Comparison of ENCODE assay signal across 14 cellular contexts in genomic region chr11:65883786-65884715, GRCh38. TPM values are rescaled to one million over a fixed set of nuclear protein-coding genes. Genes with fewer than 3 reads are reported as not detected.
DNase-seq lines count a peak whose midpoint lies in the region; ATAC-seq and TF ChIP-seq lines count a peak whose summit lies in the region.
"Had no signal": no experiment of that assay in that cellular context is flagged by ENCODE, and none has a peak within 500 bp of the region (broad histone marks: within the 10 kb centered on the region; RNA-seq: fewer than 3 reads in every experiment).

No MANE protein-coding gene starts in this region.

- peaks cover 41% of the 10 kb centered on the region for H3K36me3 Mint-ChIP-seq in T-helper 2 cell treated with Interferon-gamma antibody and Interleukin-4, amounts not matched to agents 5 μg/mL and 100 μg/mL, for 36 hours (ENCODE audit: low read depth)
- peaks cover 41% of the 10 kb centered on the region for H3K36me3 Mint-ChIP-seq in effector memory CD8-positive, alpha-beta T cell (ENCODE audit: insufficient read depth)

- H3K27ac ChIP-seq in IMR-90 (ENCODE audit: insufficient read depth, low read length) (no peak overlapping the region; the same call in 1 of the 2 replicates), osteoblast (ENCODE audit: low read depth, low read length) (no peak overlapping the region)
- H3K27ac ChIP-seq: epithelial cell of prostate, left lung, SK-N-MC, skin epidermis had no signal

- dilution Hi-C loops in IMR-90 (cut with HindIII; ENCODE audit: low sequenced_read_pairs, unreplicated experiment) = no loop called here

- peaks cover 40% of the 10 kb centered on the region for H3K36me3 ChIP-seq in IMR-90 (ENCODE audit: control insufficient read depth, insufficient read depth, low read length)
- H3K36me3 ChIP-seq in osteoblast (ENCODE audit: insufficient read depth, low read length) = peaks cover 47% of the 10 kb centered on the region

- POLR2A ChIA-PET in IMR-90 (lab: Charles Lee; ENCODE audit: unreplicated experiment) = no interaction called here

- no peak overlapping the region for H3K14ac ChIP-seq in IMR-90 (replicated peaks; ENCODE audit: low read depth, low read length)

- 0 out of 2 replicates have a peak overlapping the region, but pooled peaks have one; percentile 73 for H2AK5ac ChIP-seq in IMR-90 (ENCODE audit: low read depth, low read length)

- H3K9me3 ChIP-seq in IMR-90 (ENCODE audit: control insufficient read depth, insufficient read depth, low read length) (no peaks in the 10 kb centered on the region), osteoblast (ENCODE audit: low read depth, low read length) (no peaks in the 10 kb centered on the region)
- H3K9me3 ChIP-seq: heart left ventricle, left lung had no signal

- H3K27me3 ChIP-seq in IMR-90 (ENCODE audit: control insufficient read depth, insufficient read depth, low read length) (no peaks in the 10 kb centered on the region), osteoblast (ENCODE audit: insufficient read depth, low read length) (no peaks in the 10 kb centered on the region)
- H3K27me3 ChIP-seq: heart left ventricle, left lung had no signal

- peaks cover 9 to 52% of the 10 kb centered on the region in 2 experiments for H3K79me1 ChIP-seq in IMR-90 (ENCODE audit: low read depth in 1 of 2, low read length in 2 of 2)

- TF ChIP-seq RAD21 in IMR-90 (IDR thresholded peaks at IDR 0.05; ENCODE audit: low read length) = no peak

- H3K4me3 ChIP-seq in IMR-90 (ENCODE audit: insufficient read depth, low read depth, low read length) (no peak overlapping the region), osteoblast (ENCODE audit: insufficient read depth, low read length) (no peak overlapping the region)
- H3K4me3 ChIP-seq: heart left ventricle, left lung, SK-N-MC, skin epidermis had no signal

- no peaks in the 10 kb centered on the region for H3K27me3 Mint-ChIP-seq in T-helper 2 cell treated with Interferon-gamma antibody and Interleukin-4, amounts not matched to agents 5 μg/mL and 100 μg/mL, for 36 hours (ENCODE audit: low read depth)
- H3K27me3 Mint-ChIP-seq in effector memory CD8-positive, alpha-beta T cell = no peaks in the 10 kb centered on the region

- H3K56ac ChIP-seq in IMR-90 (ENCODE audit: extremely low read depth, insufficient read depth, low read length) = no peak overlapping the region

- no peak for DNase-seq in T-helper 2 cell treated with Interferon-gamma antibody and Interleukin-4, amounts not matched to agents 5 μg/mL and 100 μg/mL, for 36 hours (ENCODE audit: low spot score)
- DNase-seq in T-helper 2 cell (no peak), IMR-90 (no peak), osteoblast (ENCODE audit: insufficient read length, low spot score, missing footprints) (peak; percentile 73), DMS53 (lab: John Stamatoyannopoulos, UW) (no peak), UCSD-AML1 (lab: John Stamatoyannopoulos, UW; ENCODE audit: unreplicated experiment) (no peak)
- DNase-seq in effector memory CD8-positive, alpha-beta T cell = no peak
- DNase-seq in activated effector memory CD4-positive, alpha-beta T cell treated with anti-CD3 and anti-CD28 coated beads, Interleukin-2, amount 50 U/mL, for 16 hours = no peak

- H2AK9ac ChIP-seq in IMR-90 (replicated peaks; ENCODE audit: low read depth, low read length, poor library complexity) = peak overlapping the region; percentile 95

- BruUV-seq in IMR-90 (replicated peaks; lab: Mats Ljungman, UMichigan) = no TSS peak

- peak overlapping the region; percentile 53; the same call in 1 of the 2 replicates for H3K4ac ChIP-seq in IMR-90 (ENCODE audit: low read depth, low read length)

- H4K8ac ChIP-seq in IMR-90 (ENCODE audit: low read depth in 2 of 2, low read length in 2 of 2) = no peak overlapping the region

- intact Hi-C loops in IMR-90 (cut with micrococcal nuclease) = loop anchor here (1.0 kb wide), 1 partner anchor 105 kb away; no protein-coding TSS in a partner anchor

- H3K4me1 ChIP-seq in IMR-90 (ENCODE audit: control insufficient read depth, insufficient read depth, low read length) = peaks cover 2% of the 10 kb centered on the region
- H3K4me1 ChIP-seq in osteoblast (ENCODE audit: insufficient read depth, low read length) = peaks cover 20% of the 10 kb centered on the region

- peaks cover 6% of the 10 kb centered on the region for H3K9me1 ChIP-seq in IMR-90 (ENCODE audit: insufficient read depth, low read length)

- no peaks in the 10 kb centered on the region for H3K9me3 Mint-ChIP-seq in T-helper 2 cell treated with Interferon-gamma antibody and Interleukin-4, amounts not matched to agents 5 μg/mL and 100 μg/mL, for 36 hours
- H3K9me3 Mint-ChIP-seq in effector memory CD8-positive, alpha-beta T cell = no peaks in the 10 kb centered on the region

- TF ChIP-seq CTCF in IMR-90 (conservative IDR thresholded peaks at IDR 0.05; ENCODE audit: low read depth, low read length) (no peak), osteoblast (IDR thresholded peaks at IDR 0.05; ENCODE audit: extremely low read depth, low read depth, low read length) (no peak)

- peaks cover 41% of the 10 kb centered on the region for H3K79me2 ChIP-seq in osteoblast (ENCODE audit: insufficient read depth, low read length)

- in situ Hi-C loops in IMR-90 (cut with MboI; ENCODE audit: low sequenced_read_pairs) = loop anchor here (5.0 kb wide), 1 partner anchor 103 kb away; no protein-coding TSS in a partner anchor

- CTCF ChIA-PET in IMR-90 (lab: Yijun Ruan, JAX) = interaction anchor here (0.6 to 1.5 kb wide), 11 partner anchors 11 to 651 kb away, joined by 3 to 14 read pairs (median 5); partner anchors contain the start of genes EFEMP2 and MUS81

- H4K20me1 ChIP-seq in IMR-90 (ENCODE audit: insufficient read depth, low read length) = peaks cover 21% of the 10 kb centered on the region
- peaks cover 21% of the 10 kb centered on the region for H4K20me1 ChIP-seq in osteoblast (ENCODE audit: insufficient read depth, low read length)

- no peak overlapping the region for H2BK20ac ChIP-seq in IMR-90 (ENCODE audit: low read depth, low read length)

- H3K4me2 ChIP-seq in IMR-90 (ENCODE audit: low read depth, low read length) (no peak overlapping the region), osteoblast (ENCODE audit: insufficient read depth, low read length) (no peak overlapping the region)

- H3K4me1 Mint-ChIP-seq in T-helper 2 cell treated with Interferon-gamma antibody and Interleukin-4, amounts not matched to agents 5 μg/mL and 100 μg/mL, for 36 hours (ENCODE audit: low read depth) = peaks cover 43% of the 10 kb centered on the region
- H3K4me1 Mint-ChIP-seq in effector memory CD8-positive, alpha-beta T cell (ENCODE audit: low read depth in 2 of 2) = peaks cover 62 to 63% of the 10 kb centered on the region in 2 donors

- ATAC-seq in IMR-90 (ENCODE audit: low read depth) = no peak
- ATAC-seq in effector memory CD8-positive, alpha-beta T cell (replicated peaks) = no peak

- H2BK120ac ChIP-seq in IMR-90 (ENCODE audit: low read depth, low read length) = no peak overlapping the region

- H3K4me3 Mint-ChIP-seq in T-helper 2 cell treated with Interferon-gamma antibody and Interleukin-4, amounts not matched to agents 5 μg/mL and 100 μg/mL, for 36 hours = peak overlapping the region; percentile 42
- no peak overlapping the region for H3K4me3 Mint-ChIP-seq in effector memory CD8-positive, alpha-beta T cell

- H3K18ac ChIP-seq in IMR-90 (ENCODE audit: low read depth, low read length) = no peak overlapping the region

- no peak overlapping the region for H3K9ac ChIP-seq in IMR-90 (ENCODE audit: low read depth, low read length)

- H2BK15ac ChIP-seq in IMR-90 (ENCODE audit: low read depth, low read length) = no peak overlapping the region

- no peak for TF ChIP-seq POLR2A in IMR-90 (IDR thresholded peaks at IDR 0.05; ENCODE audit: low read depth, low read length)

- H2AFZ ChIP-seq in IMR-90 (replicated peaks; ENCODE audit: low read length, poor library complexity) (peak overlapping the region; percentile 67), osteoblast (ENCODE audit: low read length) (no peak overlapping the region)

- peak overlapping the region; percentile 57 for H3K27ac Mint-ChIP-seq in T-helper 2 cell treated with Interferon-gamma antibody and Interleukin-4, amounts not matched to agents 5 μg/mL and 100 μg/mL, for 36 hours
- peak overlapping the region; percentile 76 to 87 for H3K27ac Mint-ChIP-seq in effector memory CD8-positive, alpha-beta T cell

- no peak overlapping the region for H4K91ac ChIP-seq in IMR-90 (ENCODE audit: insufficient read depth, low read depth, low read length)

- no peak overlapping the region for H4K5ac ChIP-seq in IMR-90 (ENCODE audit: low read depth, low read length)

- 88% methylated on average over 11 of the region's 28 CpGs; no CpG with 5 or more reads in 1 of the 2 experiments for WGBS in IMR-90 (ENCODE audit: extremely low coverage in 2 of 2, insufficient read length in 1 of 2), 2 experiments

- H2BK5ac ChIP-seq in IMR-90 (ENCODE audit: low read depth, low read length, poor library complexity, severe bottlenecking) = no peak overlapping the region

- no peak overlapping the region for H3K23ac ChIP-seq in IMR-90 (ENCODE audit: low read depth, low read length)

TF ChIP-seq in IMR-90, 13 proteins besides CTCF, POLR2A, EP300 and RAD21 (continues in another document):
- TF ChIP-seq FOS (IDR thresholded peaks at IDR 0.05; ENCODE audit: low read depth, low read length) = no peak

RNA-seq across cellular contexts. Expression of gene FIBP, which starts 4.2 kb away (rescaled TPM):
- total RNA-seq in IMR-90 (2012; rRNA removed) = 119 and 182 TPM in 2 replicates
- 141 and 163 TPM in 2 replicates for polyA plus RNA-seq in IMR-90 (2012; rRNA removed)
- polyA plus RNA-seq in IMR-90 (2012; cell fraction: cytosol; rRNA removed) = 98.5 and 183 TPM in 2 replicates
- 96.1 and 215 TPM in 2 replicates for polyA plus RNA-seq in IMR-90 (2012; cell fraction: nucleus; rRNA removed; ENCODE audit: low replicate concordance)
- 129 and 151 TPM in 2 replicates for total RNA-seq in osteoblast

RNA-seq across cellular contexts. Expression of gene CTSW, which starts 4.4 kb away (rescaled TPM):
- 0.18 TPM in 1 of 2 replicates, not detected in the other for total RNA-seq in IMR-90 (2012; rRNA removed)
- 0.07 and 0.23 TPM in 2 replicates for polyA plus RNA-seq in IMR-90 (2012; rRNA removed)
- polyA plus RNA-seq in IMR-90 (2012; cell fraction: cytosol; rRNA removed) = 0.08 and 0.39 TPM in 2 replicates
- 0.23 and 0.34 TPM in 2 replicates for polyA plus RNA-seq in IMR-90 (2012; cell fraction: nucleus; rRNA removed; ENCODE audit: low replicate concordance)
- total RNA-seq in osteoblast = not detected in 2 replicates
- total RNA-seq: HT-29 had no signal

RNA-seq across cellular contexts. Expression of gene CCDC85B, which starts 6.4 kb away (rescaled TPM):
- total RNA-seq in IMR-90 (2012; rRNA removed) (17.6 and 21.9 TPM in 2 replicates), osteoblast (42.4 and 47.0 TPM in 2 replicates)
- polyA plus RNA-seq in IMR-90 (2012; rRNA removed) = 35.4 and 62.1 TPM in 2 replicates
- polyA plus RNA-seq in IMR-90 (2012; cell fraction: cytosol; rRNA removed) = 125 and 188 TPM in 2 replicates
- 18.5 and 49.8 TPM in 2 replicates for polyA plus RNA-seq in IMR-90 (2012; cell fraction: nucleus; rRNA removed; ENCODE audit: low replicate concordance)

RNA-seq across cellular contexts. Expression of gene EFEMP2, which starts 11.5 kb away (rescaled TPM):
- total RNA-seq in IMR-90 (2012; rRNA removed) (62.7 and 69.2 TPM in 2 replicates), osteoblast (81.6 and 94.8 TPM in 2 replicates)
- polyA plus RNA-seq in IMR-90 (2012; rRNA removed) = 431 and 601 TPM in 2 replicates
- 324 and 587 TPM in 2 replicates for polyA plus RNA-seq in IMR-90 (2012; cell fraction: cytosol; rRNA removed)
- 557 and 1,096 TPM in 2 replicates for polyA plus RNA-seq in IMR-90 (2012; cell fraction: nucleus; rRNA removed; ENCODE audit: low replicate concordance)

RNA-seq across cellular contexts. Expression of gene FOSL1, which starts 16.1 kb away (rescaled TPM):
- total RNA-seq in IMR-90 (2012; rRNA removed) (17.2 and 26.1 TPM in 2 replicates), osteoblast (13.0 and 13.8 TPM in 2 replicates)
- polyA plus RNA-seq in IMR-90 (2012; rRNA removed) = 97.4 and 107 TPM in 2 replicates
- 49.5 and 52.7 TPM in 2 replicates for polyA plus RNA-seq in IMR-90 (2012; cell fraction: cytosol; rRNA removed)
- 81.8 and 101 TPM in 2 replicates for polyA plus RNA-seq in IMR-90 (2012; cell fraction: nucleus; rRNA removed; ENCODE audit: low replicate concordance)
